In genomic region chr16:8861563-8862308, GRCh38 we compare ENCODE assay signal across 17 cellular contexts. TPM values are rescaled to one million over a fixed set of nuclear protein-coding genes. Genes with fewer than 3 reads are reported as not detected.
DNase-seq lines count a peak whose midpoint lies in the region; ATAC-seq, FAIRE-seq and TF ChIP-seq lines count a peak whose summit lies in the region.
"Had no signal": no experiment of that assay in that cellular context is flagged by ENCODE, and none has a peak within 500 bp of the region (broad histone marks: within the 10 kb centered on the region; RNA-seq: fewer than 3 reads in every experiment).

No MANE protein-coding gene starts in this region.

- TF ChIP-seq CTCF in GM12878 (IDR thresholded peaks at IDR 0.05 in 2 of 3, conservative IDR thresholded peaks at IDR 0.05 in 1 of 3; ENCODE audit: control insufficient read depth in 2 of 3, extremely low read depth in 1 of 3, insufficient read depth in 1 of 3, low read depth in 3 of 3, low read length in 3 of 3): no peak
- TF ChIP-seq CTCF in HepG2 (CRISPR knock-in tag; IDR thresholded peaks at IDR 0.05): no peak; the same call in 1 of the 2 replicates
- TF ChIP-seq CTCF in testis (IDR thresholded peaks at IDR 0.05): no peak

- H3K36me3 ChIP-seq in GM12878 (ENCODE audit: control insufficient read depth in 2 of 2, insufficient read depth in 2 of 2, low read length in 1 of 2): peaks cover 21 to 23% of the 10 kb centered on the region in 2 experiments
- peaks cover 17 to 21% of the 10 kb centered on the region in 2 experiments for H3K36me3 ChIP-seq in HepG2 (replicated peaks in 1 of 2; ENCODE audit: control insufficient read depth in 1 of 2, insufficient read depth in 2 of 2, low read length in 2 of 2)
- H3K36me3 ChIP-seq in testis (ENCODE audit: low read depth, missing control alignments): no peaks in the 10 kb centered on the region

- H3K9ac ChIP-seq in GM12878 (ENCODE audit: control insufficient read depth, insufficient read depth, low read length) (no peak overlapping the region), HepG2 (ENCODE audit: insufficient read depth, low read depth, low read length) (peak overlapping the region; percentile 27; the same call in 1 of the 2 replicates)

- peaks cover 58% of the 10 kb centered on the region for H3K79me2 ChIP-seq in GM12878 (ENCODE audit: control insufficient read depth, insufficient read depth, low read length)
- H3K79me2 ChIP-seq in HepG2 (ENCODE audit: insufficient read depth, low read length): peaks cover 81% of the 10 kb centered on the region

- TF ChIP-seq EP300 in GM12878 (IDR thresholded peaks at IDR 0.05; ENCODE audit: borderline replicate concordance in 1 of 2, control insufficient read depth in 1 of 2, low read depth in 2 of 2, low read length in 2 of 2) (no peak), HepG2 (IDR thresholded peaks at IDR 0.05; ENCODE audit: low read depth in 2 of 2, low read length in 2 of 2) (no peak), HepG2 (CRISPR knock-in tag; IDR thresholded peaks at IDR 0.05; ENCODE audit: borderline replicate concordance) (no peak)

- TF ChIP-seq RAD21 in GM12878 (IDR thresholded peaks at IDR 0.05; ENCODE audit: insufficient read depth, low read depth, low read length) (no peak), HepG2 (CRISPR knock-in tag; IDR thresholded peaks at IDR 0.05) (0 out of 2 replicates have a peak, but pooled peaks have one; percentile 10)

- H3K27me3 ChIP-seq in GM12878 (replicated peaks in 1 of 2; ENCODE audit: control insufficient read depth in 2 of 2, insufficient read depth in 2 of 2, low read length in 1 of 2) (no peaks in the 10 kb centered on the region), HepG2 (ENCODE audit: control insufficient read depth in 1 of 2, insufficient read depth in 2 of 2, low read length in 2 of 2) (no peaks in the 10 kb centered on the region), testis (no peaks in the 10 kb centered on the region)
- H3K27me3 ChIP-seq: brain microvascular endothelial cell had no signal

- FAIRE-seq in GM12878 (lab: Jason Lieb, UNC) (no peak), HepG2 (lab: Jason Lieb, UNC) (no peak)

- peaks cover 8% of the 10 kb centered on the region for H4K20me1 ChIP-seq in GM12878 (ENCODE audit: control insufficient read depth, insufficient read depth)
- H4K20me1 ChIP-seq in HepG2 (ENCODE audit: insufficient read depth, low read length): peaks cover 50% of the 10 kb centered on the region; the same call in 1 of the 2 replicates

- CTCF ChIA-PET in GM12878 (lab: Yijun Ruan, JAX): interaction anchor here (0.5 kb wide), 1 partner anchor 42 kb away, joined by 3 read pairs; no protein-coding TSS in a partner anchor
- CTCF ChIA-PET in HepG2 (lab: Yijun Ruan, JAX; ENCODE audit: low intra/inter-chr PET ratio, low total read pairs): no interaction called here

- SMC1A ChIA-PET in GM12878 (lab: Charles Lee; ENCODE audit: uncharacterized antibody, unreplicated experiment): interaction anchor here (0.6 kb wide), 1 partner anchor 19 kb away, joined by 3 read pairs; no protein-coding TSS in a partner anchor

- H3K4me3 ChIP-seq in GM12878 (no peak overlapping the region), HepG2 (replicated peaks in 1 of 3; ENCODE audit: insufficient read depth in 1 of 3, low read depth in 2 of 3, low read length in 3 of 3) (peak overlapping the region in 1 of 3 experiments; percentile 12; a peak in 1 of 6 replicates), testis (no peak overlapping the region)
- H3K4me3 ChIP-seq: HAP-1 had no signal

- H3K4me1 ChIP-seq in GM12878 (ENCODE audit: control insufficient read depth, insufficient read depth, low read length): peaks cover 6% of the 10 kb centered on the region; the same call in 1 of the 2 replicates
- H3K4me1 ChIP-seq in HepG2 (ENCODE audit: insufficient read depth, low read length): peaks cover 77% of the 10 kb centered on the region
- H3K4me1 ChIP-seq in testis: peaks cover 62% of the 10 kb centered on the region

- in situ Hi-C loops in GM12878 (cut with MboI): no loop called here
- in situ Hi-C loops in HepG2 (cut with HindIII; ENCODE audit: extremely low pct_ligation_motif_present, low pct_unique_long_range_greater_than_20kb): no loop called here

- POLR2A ChIA-PET in GM12878 (lab: Charles Lee): interaction anchor here (0.6 kb wide), 2 partner anchors 30 to 1092 kb away, joined by 3 to 5 read pairs; no protein-coding TSS in a partner anchor
- POLR2A ChIA-PET in HepG2 (lab: Yijun Ruan, JAX): interaction anchor here (1.0 to 3.5 kb wide), 5 partner anchors 9 to 147 kb away, joined by 5 to 46 read pairs (median 11); partner anchors contain the start of gene CARHSP1

- H2AFZ ChIP-seq in GM12878 (ENCODE audit: control insufficient read depth, low read depth, low read length) (no peak overlapping the region), HepG2 (ENCODE audit: low read length) (no peak overlapping the region)

- no peak overlapping the region for H3K27ac ChIP-seq in GM12878 (ENCODE audit: control insufficient read depth, insufficient read depth)
- peak overlapping the region; percentile 95 for H3K27ac ChIP-seq in HepG2 (ENCODE audit: extremely low read length, insufficient read depth, low read length)
- no peak overlapping the region for H3K27ac ChIP-seq in testis
- H3K27ac ChIP-seq: 22Rv1, brain microvascular endothelial cell, HL-60 had no signal

- DNase-seq in DMS 273 (lab: John Stamatoyannopoulos, UW; ENCODE audit: unreplicated experiment) (peak; percentile 55), DMS 273 treated with DMSO at 0.1 percent for 48 hours (lab: John Stamatoyannopoulos, UW) (no peak), GM12878 (ENCODE audit: low read depth, low spot score) (no peak), HepG2 (ENCODE audit: low spot score) (peak; percentile 74), testis (peak; percentile 75), DMS153 (lab: John Stamatoyannopoulos, UW) (no peak), NCI-H2081 (lab: John Stamatoyannopoulos, UW) (no peak)
- DNase-seq in activated effector memory CD4-positive, alpha-beta T cell treated with Interleukin-2 at 50 U/mL for 16 hours: no peak
- DNase-seq: activated CD4-positive, alpha-beta T cell treated with anti-CD3 and anti-CD28 coated beads, Interleukin-2, amount 50 U/mL, for 1 hour; brain microvascular endothelial cell; NCI-H187; SHP77 treated with DMSO at 0.1 percent for 48 hours had no signal

- RAD21 ChIA-PET in GM12878 (lab: Charles Lee; ENCODE audit: unreplicated experiment): interaction anchor here (0.6 to 0.7 kb wide), 2 partner anchors 12 to 787 kb away, joined by 3 read pairs; no protein-coding TSS in a partner anchor

- whole genome bisulfite sequencing in GM12878 (ENCODE audit: insufficient coverage, insufficient replicate concordance, low lambda C conversion rate, missing lambda C conversion rate): 95% methylated on average over 11 of the region's 14 CpGs
- 69% methylated on average over 14 of the region's 14 CpGs for WGBS in HepG2 (ENCODE audit: low lambda C conversion rate)
- WGBS in testis, 2 donors: 57 to 79% methylated on average over 14 of the region's 14 CpGs

- TF ChIP-seq POLR2A in GM12878 (IDR thresholded peaks at IDR 0.05; ENCODE audit: low read depth, low read length) (peak; percentile 48), HepG2 (IDR thresholded peaks at IDR 0.05; ENCODE audit: insufficient read depth in 1 of 2, low read depth in 2 of 2, low read length in 2 of 2) (no peak; a peak in 1 of 4 replicates), testis (IDR thresholded peaks at IDR 0.05) (no peak)

- intact Hi-C loops in GM12878 (cut with micrococcal nuclease; ENCODE audit: unreplicated experiment): no loop called here
- intact Hi-C loops in HepG2 (cut with micrococcal nuclease; ENCODE audit: unreplicated experiment): loop anchor here (2.0 to 5.0 kb wide), 2 partner anchors 65 to 184 kb away; partner anchors contain the start of genes PMM2 and TMEM186
- intact Hi-C loops in testis (cut with DNase I; ENCODE audit: low total_unique reads): no loop called here

- no peak overlapping the region for H3K4me2 ChIP-seq in GM12878 (ENCODE audit: control insufficient read depth, insufficient read depth)
- peak overlapping the region; percentile 91 for H3K4me2 ChIP-seq in HepG2 (ENCODE audit: low read depth, low read length)

- ATAC-seq in GM12878: no peak
- no peak for ATAC-seq in HepG2
- ATAC-seq: stimulated activated memory B cell treated with anti-CD40 and anti-IgM and Interleukin-4, amounts not matched to agents 10 μg/mL and 1 μg/mL and 100 μg/mL, for 72 hours had no signal

- no TSS peak for BruUV-seq in GM12878 (replicated peaks; lab: Mats Ljungman, UMichigan)
- BruUV-seq in HepG2 (replicated peaks; lab: Mats Ljungman, UMichigan): TSS peak; percentile 22

- H3K9me3 ChIP-seq in GM12878 (replicated peaks; ENCODE audit: control insufficient read depth, insufficient read depth, low read length) (no peaks in the 10 kb centered on the region; the same call in 2 of the 3 replicates), HepG2 (ENCODE audit: low read length) (no peaks in the 10 kb centered on the region), testis (no peaks in the 10 kb centered on the region)
- H3K9me3 ChIP-seq: HAP-1 had no signal

RNA-seq across cellular contexts. Expression of gene CARHSP1, which starts 7.1 kb away (rescaled TPM):
- 27.6 and 29.2 TPM in 2 replicates for total RNA-seq in GM12878 (2013; cell fraction: nucleolus; rRNA removed)
- total RNA-seq in GM12878 (2014; rRNA removed) (92.3 and 109 TPM in 2 replicates), GM12878 (2014; rRNA removed; fragmentation: Illumina TruSeq; extraction: Trizol) (40.5 and 45.0 TPM in 2 replicates), GM12878 (2021) (61.3 and 68.6 TPM in 2 replicates), HepG2 (2016; rRNA removed; fragmentation: Illumina TruSeq; extraction: Trizol) (345 and 349 TPM in 2 replicates), testis (100 to 1,000 TPM; 241 to 437 TPM)
- polyA plus RNA-seq in GM12878 (2011; ENCODE audit: low read depth): 45.4 TPM
- polyA plus RNA-seq in GM12878 (2011; rRNA removed) (39.2 and 65.3 TPM in 2 replicates), GM12878 (2014; fragmentation: Illumina TruSeq; extraction: Trizol) (24.7 and 34.1 TPM in 2 replicates), GM12878 (2014; fragmentation: Nextera tagmentation; extraction: Ambion mirVana) (1 to 10 TPM; 5.5 to 8.4 TPM), GM12878 (2014; rRNA removed) (104 and 112 TPM in 2 replicates), GM12878 (2016; fragmentation: Nextera tagmentation; extraction: Ambion mirVana) (10 to 100 TPM; 83.2 to 86.2 TPM), HepG2 (2011; rRNA removed) (173 and 193 TPM in 2 replicates), testis (ENCODE audit: insufficient read depth, low read depth, low replicate concordance) (457 TPM)
- polyA plus RNA-seq in GM12878 (2011; cell fraction: cytosol; rRNA removed): 94.4 and 162 TPM in 2 replicates
- polyA plus RNA-seq in GM12878 (2011; cell fraction: nucleus; rRNA removed): 80.8 and 81.4 TPM in 2 replicates
- 61.2 and 68.1 TPM in 2 replicates for polyA plus RNA-seq in GM12878 (2012)
- polyA minus RNA-seq in GM12878 (2011; rRNA and poly(A)+ RNA removed): 81.6 and 120 TPM in 2 replicates
- polyA minus RNA-seq in GM12878 (2011; cell fraction: cytosol; rRNA and poly(A)+ RNA removed): 39.4 and 40.0 TPM in 2 replicates
- polyA minus RNA-seq in GM12878 (2011; cell fraction: nucleus; rRNA and poly(A)+ RNA removed): 15.8 and 26.4 TPM in 2 replicates
- total RNA-seq in HepG2 (2016; cell fraction: cytosol; rRNA removed; fragmentation: Illumina TruSeq; extraction: Trizol; ENCODE audit: low read depth): 202 and 227 TPM in 2 replicates
- total RNA-seq in HepG2 (2016; cell fraction: insoluble cytoplasmic fraction; rRNA removed; fragmentation: Illumina TruSeq; extraction: Trizol): 351 and 370 TPM in 2 replicates
- 185 and 210 TPM in 2 replicates for total RNA-seq in HepG2 (2016; cell fraction: membrane; rRNA removed; fragmentation: Illumina TruSeq; extraction: Trizol)
- total RNA-seq in HepG2 (2016; cell fraction: nucleus; rRNA removed; fragmentation: Illumina TruSeq; extraction: Trizol): 126 and 138 TPM in 2 replicates
- polyA plus RNA-seq in HepG2 (2011; cell fraction: cytosol; rRNA removed): 139 and 221 TPM in 2 replicates
- polyA plus RNA-seq in HepG2 (2011; cell fraction: nucleus; rRNA removed): 209 and 223 TPM in 2 replicates
- 167 and 252 TPM in 2 replicates for polyA plus RNA-seq in HepG2 (2012)
- polyA plus RNA-seq in HepG2 (2016; cell fraction: cytosol; fragmentation: Illumina TruSeq; extraction: Trizol; ENCODE audit: low read depth): 224 and 244 TPM in 2 replicates
- 425 and 448 TPM in 2 replicates for polyA plus RNA-seq in HepG2 (2016; cell fraction: insoluble cytoplasmic fraction; fragmentation: Illumina TruSeq; extraction: Trizol; ENCODE audit: low read depth)
- polyA plus RNA-seq in HepG2 (2016; cell fraction: membrane; fragmentation: Illumina TruSeq; extraction: Trizol; ENCODE audit: low read depth): 197 and 214 TPM in 2 replicates
- 269 and 287 TPM in 2 replicates for polyA plus RNA-seq in HepG2 (2016; cell fraction: nucleus; fragmentation: Illumina TruSeq; extraction: Trizol; ENCODE audit: insufficient read depth, low read depth)
- 186 and 379 TPM in 2 replicates for polyA minus RNA-seq in HepG2 (2011; rRNA and poly(A)+ RNA removed; ENCODE audit: low replicate concordance)
- polyA minus RNA-seq in HepG2 (2011; cell fraction: cytosol; rRNA and poly(A)+ RNA removed): 166 and 175 TPM in 2 replicates
- polyA minus RNA-seq in HepG2 (2011; cell fraction: nucleus; rRNA and poly(A)+ RNA removed): 55.6 and 67.6 TPM in 2 replicates

RNA-seq across cellular contexts. Expression of gene LITAFD, which starts 20.4 kb away (rescaled TPM):
- total RNA-seq in GM12878 (2013; cell fraction: nucleolus; rRNA removed): not detected in 2 replicates
- total RNA-seq in GM12878 (2014; rRNA removed) (not detected in 2 replicates), GM12878 (2014; rRNA removed; fragmentation: Illumina TruSeq; extraction: Trizol) (not detected in 2 replicates), GM12878 (2021) (not detected in 2 replicates), HepG2 (2016; rRNA removed; fragmentation: Illumina TruSeq; extraction: Trizol) (not detected in 2 replicates), testis (1 to 10 TPM; 2.2 to 3.8 TPM)
- polyA plus RNA-seq in GM12878 (2011; ENCODE audit: low read depth): not detected
- polyA plus RNA-seq in GM12878 (2011; rRNA removed) (not detected in 2 replicates), GM12878 (2014; fragmentation: Illumina TruSeq; extraction: Trizol) (not detected in 2 replicates), GM12878 (2014; fragmentation: Nextera tagmentation; extraction: Ambion mirVana) (not detected), GM12878 (2014; rRNA removed) (not detected in 2 replicates), GM12878 (2016; fragmentation: Nextera tagmentation; extraction: Ambion mirVana) (not detected), HepG2 (2011; rRNA removed) (0.14 TPM in 1 of 2 replicates, not detected in the other), testis (ENCODE audit: insufficient read depth, low read depth, low replicate concordance) (10.5 TPM)
- not detected in 2 replicates for polyA plus RNA-seq in GM12878 (2011; cell fraction: cytosol; rRNA removed)
- polyA plus RNA-seq in GM12878 (2011; cell fraction: nucleus; rRNA removed): not detected in 2 replicates
- polyA plus RNA-seq in GM12878 (2012): not detected in 2 replicates
- polyA minus RNA-seq in GM12878 (2011; rRNA and poly(A)+ RNA removed): not detected in 2 replicates
- not detected in 2 replicates for polyA minus RNA-seq in GM12878 (2011; cell fraction: cytosol; rRNA and poly(A)+ RNA removed)
- polyA minus RNA-seq in GM12878 (2011; cell fraction: nucleus; rRNA and poly(A)+ RNA removed): not detected in 2 replicates
- total RNA-seq in HepG2 (2016; cell fraction: cytosol; rRNA removed; fragmentation: Illumina TruSeq; extraction: Trizol; ENCODE audit: low read depth): not detected in 2 replicates
- total RNA-seq in HepG2 (2016; cell fraction: insoluble cytoplasmic fraction; rRNA removed; fragmentation: Illumina TruSeq; extraction: Trizol): not detected in 2 replicates
- total RNA-seq in HepG2 (2016; cell fraction: membrane; rRNA removed; fragmentation: Illumina TruSeq; extraction: Trizol): 0.19 TPM in 1 of 2 replicates, not detected in the other
- not detected in 2 replicates for total RNA-seq in HepG2 (2016; cell fraction: nucleus; rRNA removed; fragmentation: Illumina TruSeq; extraction: Trizol)
- polyA plus RNA-seq in HepG2 (2011; cell fraction: cytosol; rRNA removed): not detected in 2 replicates
- polyA plus RNA-seq in HepG2 (2011; cell fraction: nucleus; rRNA removed): not detected in 2 replicates
- not detected in 2 replicates for polyA plus RNA-seq in HepG2 (2012)
- polyA plus RNA-seq in HepG2 (2016; cell fraction: cytosol; fragmentation: Illumina TruSeq; extraction: Trizol; ENCODE audit: low read depth): not detected in 2 replicates
- not detected in 2 replicates for polyA plus RNA-seq in HepG2 (2016; cell fraction: insoluble cytoplasmic fraction; fragmentation: Illumina TruSeq; extraction: Trizol; ENCODE audit: low read depth)
- not detected in 2 replicates for polyA plus RNA-seq in HepG2 (2016; cell fraction: membrane; fragmentation: Illumina TruSeq; extraction: Trizol; ENCODE audit: low read depth)
- not detected in 2 replicates for polyA plus RNA-seq in HepG2 (2016; cell fraction: nucleus; fragmentation: Illumina TruSeq; extraction: Trizol; ENCODE audit: insufficient read depth, low read depth)
- 0.12 TPM in 1 of 2 replicates, not detected in the other for polyA minus RNA-seq in HepG2 (2011; rRNA and poly(A)+ RNA removed; ENCODE audit: low replicate concordance)
- not detected in 2 replicates for polyA minus RNA-seq in HepG2 (2011; cell fraction: cytosol; rRNA and poly(A)+ RNA removed)
- not detected in 2 replicates for polyA minus RNA-seq in HepG2 (2011; cell fraction: nucleus; rRNA and poly(A)+ RNA removed)
- total RNA-seq: mesenteric fat pad had no signal

Comparison
In these comparisons a context has a peak if more than half of its experiments do, and no peak if none do; other contexts are left out.
1. DNase-seq: peak in DMS 273 (single experiment), HepG2 (single experiment) and testis (single experiment); none in DMS 273 treated with DMSO at 0.1 percent for 48 hours (single experiment), GM12878 (single experiment), DMS153 (single experiment), activated effector memory CD4-positive, alpha-beta T cell treated with Interleukin-2 at 50 U/mL for 16 hours (single experiment) and NCI-H2081 (0 of 2).